ENCODE assay signal across 8 cellular contexts in the genomic region with DNA sequence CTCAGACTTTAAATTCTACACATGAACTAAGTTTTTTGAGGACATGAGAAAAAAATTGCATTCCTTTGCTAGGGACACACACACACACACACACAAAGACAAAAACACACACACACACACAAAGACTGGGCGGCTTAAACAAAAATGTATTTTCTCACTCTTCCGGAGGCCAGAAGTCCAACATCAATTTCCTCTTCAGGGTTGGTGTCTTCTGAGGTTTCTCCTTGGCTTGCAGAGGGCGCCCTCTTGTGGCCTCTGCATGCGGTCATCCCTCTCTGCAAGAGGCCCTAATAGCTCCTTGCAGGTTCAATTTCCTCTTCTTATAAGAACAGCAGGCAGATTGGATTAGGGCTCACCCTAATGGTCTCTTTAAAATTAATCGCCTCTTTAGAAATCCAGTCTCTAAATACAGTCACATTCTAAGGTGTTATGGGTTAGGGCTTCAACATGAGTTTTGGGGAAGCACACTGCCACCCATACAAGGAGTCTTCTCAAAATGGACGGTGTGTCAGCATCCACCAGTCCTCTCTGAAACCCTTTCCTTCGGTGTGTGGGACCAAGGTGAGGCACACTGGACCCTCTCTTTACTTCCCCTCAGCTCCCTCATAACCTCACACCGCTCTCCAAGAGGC.
A peak's percentile ranks its signal among the peaks of the same experiment; 100 is the strongest.
DNase-seq lines count a peak whose midpoint lies in the region; ATAC-seq and TF ChIP-seq lines count a peak whose summit lies in the region.

No MANE protein-coding gene starts in this region.

- H3K79me2 ChIP-seq in HCT116 (ENCODE audit: insufficient read depth, low read length): no peaks in the 10 kb centered on the region
- no peaks in the 10 kb centered on the region for H3K79me2 ChIP-seq in MM.1S (ENCODE audit: low read length)

- intact Hi-C loops in HCT116 (cut with micrococcal nuclease): loop anchor here (1.0 to 10.0 kb wide), 4 partner anchors 147 to 512 kb away; no protein-coding TSS in a partner anchor

- H2BK12ac ChIP-seq in neuronal stem cell (ENCODE audit: low read length): no peak overlapping the region

- POLR2A ChIA-PET in HCT116 (lab: Charles Lee): interaction anchor here (0.6 to 1.9 kb wide), 6 partner anchors 147 to 529 kb away, joined by 3 to 5 read pairs (median 3); no protein-coding TSS in a partner anchor

- H4K20me1 ChIP-seq in HCT116 (ENCODE audit: insufficient read depth): no peaks in the 10 kb centered on the region
- H4K20me1 ChIP-seq in MM.1S (ENCODE audit: insufficient read depth, low read length): no peaks in the 10 kb centered on the region

- H3K9ac ChIP-seq in HCT116 (ENCODE audit: low read length) (peak overlapping the region; percentile 28), MM.1S (ENCODE audit: low read length) (no peak overlapping the region), neuronal stem cell (ENCODE audit: low read depth, low read length, poor library complexity) (no peak overlapping the region)

- H4K8ac ChIP-seq in neuronal stem cell (ENCODE audit: low read depth, low read length): no peak overlapping the region

- peak overlapping the region; percentile 82 for H2AFZ ChIP-seq in HCT116 (ENCODE audit: low read depth, low read length, poor library complexity, severe bottlenecking)
- peak overlapping the region; percentile 81 for H2AFZ ChIP-seq in MM.1S (ENCODE audit: low read length)
- peak overlapping the region; percentile 79 for H2AFZ ChIP-seq in neuronal stem cell (ENCODE audit: low read length)

- WGBS in neuronal stem cell (ENCODE audit: extremely low coverage in 2 of 2, insufficient read length in 2 of 2, insufficient replicate concordance in 1 of 2), 2 donors: no CpG with 5 or more reads among the region's 8 CpGs

- H3K79me1 ChIP-seq in neuronal stem cell (ENCODE audit: low read depth, low read length): no peaks in the 10 kb centered on the region

- no peak overlapping the region for H3K4ac ChIP-seq in neuronal stem cell (ENCODE audit: low read length)

- H3K4me2 ChIP-seq in HCT116 (ENCODE audit: low read length) (peak overlapping the region; percentile 65), MM.1S (ENCODE audit: low read depth, low read length) (peak overlapping the region; percentile 42), neuronal stem cell (ENCODE audit: insufficient read depth, low read length, poor library complexity, severe bottlenecking) (peak overlapping the region; percentile 67)

- DNase-seq in GF-D8 (lab: John Stamatoyannopoulos, UW) (peak; percentile 67), HCT116 (ENCODE audit: low read depth, low spot score) (peak; percentile 80), MM.1S (peak; percentile 82), SIG-M5 treated with dmso at 0.1 percent for 504 hours (lab: John Stamatoyannopoulos, UW; ENCODE audit: unreplicated experiment) (peak; percentile 88), foreskin melanocyte (peak; percentile 84), neuronal stem cell (ENCODE audit: low spot score) (peak; percentile 87), stromal cell of bone marrow (ENCODE audit: low read depth) (peak; percentile 79)
- peak; percentile 30 to 73 (median 61) for DNase-seq in activated naive CD4-positive, alpha-beta T cell (lab: John Stamatoyannopoulos, UW)

- CTCF ChIA-PET in HCT116 (lab: Charles Lee): interaction anchor here (0.6 to 4.6 kb wide), 45 partner anchors 10 to 852 kb away, joined by 3 to 116 read pairs (median 4); partner anchors contain the start of genes AK9 and FIG4

- H3K27me3 ChIP-seq in HCT116 (ENCODE audit: insufficient read depth, low read length): no peaks in the 10 kb centered on the region
- H3K27me3 ChIP-seq in MM.1S (replicated peaks; ENCODE audit: insufficient read depth, low read length): no peaks in the 10 kb centered on the region
- peaks cover 0 to 9% (median 0%) of the 10 kb centered on the region in 3 experiments for H3K27me3 ChIP-seq in neuronal stem cell (ENCODE audit: control insufficient read depth in 3 of 3, insufficient read depth in 3 of 3, low read depth in 1 of 3, low read length in 3 of 3)

- no peak overlapping the region for H3K18ac ChIP-seq in neuronal stem cell (ENCODE audit: low read length)

- no peak overlapping the region for H2BK120ac ChIP-seq in neuronal stem cell (ENCODE audit: low read depth, low read length)

- H3K4me3 ChIP-seq in HCT116 (replicated peaks in 1 of 2; ENCODE audit: low read depth in 1 of 2, low read length in 2 of 2) (peak overlapping the region in 1 of 2 experiments; percentile 29; a peak in 1 of 4 replicates), MM.1S (ENCODE audit: low read length) (peak overlapping the region; percentile 56), neuronal stem cell (ENCODE audit: low read length in 2 of 2) (no peak overlapping the region)

- H3K4me1 ChIP-seq in HCT116 (ENCODE audit: control insufficient read depth in 1 of 2, insufficient read depth in 2 of 2, low read length in 2 of 2) (peaks cover 2 to 19% of the 10 kb centered on the region in 2 experiments; a peak in 3 of 4 replicates), MM.1S (ENCODE audit: low read length) (no peaks in the 10 kb centered on the region), neuronal stem cell (ENCODE audit: control insufficient read depth in 2 of 2, insufficient read depth in 1 of 2, low read depth in 1 of 2, low read length in 2 of 2) (peaks cover 0 to 2% of the 10 kb centered on the region in 2 donors)

- RAD21 ChIA-PET in HCT116 (lab: Charles Lee; ENCODE audit: low non-redundant PET in 1 of 2, low total read pairs in 2 of 2, uncharacterized antibody in 2 of 2, unreplicated experiment in 2 of 2): interaction anchor here (0.6 to 2.3 kb wide), 15 partner anchors 11 to 512 kb away, joined by 3 to 23 read pairs (median 5); no protein-coding TSS in a partner anchor

- peak; percentile 91 for ATAC-seq in HCT116

- no peaks in the 10 kb centered on the region for H3K9me2 ChIP-seq in HCT116 (ENCODE audit: insufficient read depth)
- no peaks in the 10 kb centered on the region for H3K9me2 ChIP-seq in MM.1S (replicated peaks; ENCODE audit: insufficient read depth, low read length)

- H3K14ac ChIP-seq in neuronal stem cell (ENCODE audit: low read length): no peak overlapping the region

- TF ChIP-seq POLR2A in HCT116 (IDR thresholded peaks at IDR 0.05; ENCODE audit: borderline replicate concordance, extremely low read depth, insufficient read depth, insufficient read length): no peak

- no peak overlapping the region for H4K91ac ChIP-seq in neuronal stem cell (ENCODE audit: low read depth, low read length, poor library complexity)

- H3F3A ChIP-seq in MM.1S (ENCODE audit: insufficient read depth, low read length): no peaks in the 10 kb centered on the region

- H2AK5ac ChIP-seq in neuronal stem cell (ENCODE audit: low read depth, low read length): no peak overlapping the region

- peak; percentile 89 to 98 (median 98) for TF ChIP-seq CTCF in HCT116 (IDR thresholded peaks at IDR 0.05 in 2 of 3, conservative IDR thresholded peaks at IDR 0.05 in 1 of 3; ENCODE audit: borderline replicate concordance in 1 of 3, insufficient read depth in 1 of 3, low read depth in 2 of 3, low read length in 2 of 3)
- TF ChIP-seq CTCF in MM.1S (IDR thresholded peaks at IDR 0.05; ENCODE audit: low read length): peak; percentile 95

- H2BK5ac ChIP-seq in neuronal stem cell (ENCODE audit: low read length): no peak overlapping the region

- no peak overlapping the region for H3K23ac ChIP-seq in neuronal stem cell (ENCODE audit: low read depth, low read length, poor library complexity)

- peak; percentile 99 for TF ChIP-seq RAD21 in HCT116 (IDR thresholded peaks at IDR 0.05; ENCODE audit: low read depth)

- H2BK15ac ChIP-seq in neuronal stem cell (ENCODE audit: low read length): no peak overlapping the region

- BruUV-seq in HCT116 (replicated peaks; lab: Mats Ljungman, UMichigan): no TSS peak

- no peaks in the 10 kb centered on the region for H3K36me3 ChIP-seq in HCT116 (ENCODE audit: control insufficient read depth in 1 of 2, insufficient read depth in 2 of 2, low read length in 2 of 2)
- no peaks in the 10 kb centered on the region for H3K36me3 ChIP-seq in MM.1S (replicated peaks; ENCODE audit: insufficient read depth, low read length)
- H3K36me3 ChIP-seq in neuronal stem cell (replicated peaks in 1 of 2; ENCODE audit: control insufficient read depth in 2 of 2, insufficient read depth in 2 of 2, low read length in 2 of 2): no peaks in the 10 kb centered on the region

- H3K27ac ChIP-seq in HCT116 (ENCODE audit: low read depth, low read length) (no peak overlapping the region), MM.1S (ENCODE audit: low read length) (no peak overlapping the region), neuronal stem cell (replicated peaks; ENCODE audit: low read length) (no peak overlapping the region)

- H3K9me3 ChIP-seq in HCT116 (ENCODE audit: control insufficient read depth in 1 of 2, insufficient read depth in 1 of 2, low read depth in 1 of 2, low read length in 2 of 2) (no peaks in the 10 kb centered on the region), MM.1S (replicated peaks; ENCODE audit: insufficient read depth, low read length) (no peaks in the 10 kb centered on the region), neuronal stem cell (replicated peaks in 1 of 2; ENCODE audit: control insufficient read depth in 2 of 2, insufficient read depth in 1 of 2, low read depth in 1 of 2, low read length in 2 of 2) (no peaks in the 10 kb centered on the region)

TF ChIP-seq in HCT116, 20 proteins besides CTCF, POLR2A, EP300 and RAD21:
- peak; percentile 76 for TF ChIP-seq YY1 (IDR thresholded peaks at IDR 0.05; ENCODE audit: extremely low read depth, insufficient replicate concordance, low read depth, low read length)
- TF ChIP-seq CBX3 (IDR thresholded peaks at IDR 0.05; ENCODE audit: low read depth): peak; percentile 18; the same call in 1 of the 2 replicates
- no peak for TF ChIP-seq ZFX (IDR thresholded peaks at IDR 0.05)
